Comparison of ENCODE assay signal across 23 cellular contexts in genomic region chr2:232174662-232175061, GRCh38.
DNase-seq lines count a peak whose midpoint lies in the region; ATAC-seq and TF ChIP-seq lines count a peak whose summit lies in the region.
"Had no signal": no experiment of that assay in that cellular context is flagged by ENCODE, and none has a peak within 500 bp of the region (broad histone marks: within the 10 kb centered on the region; RNA-seq: fewer than 3 reads in every experiment).

No MANE protein-coding gene starts in this region.

- H2AFZ ChIP-seq in parathyroid adenoma, result no peak overlapping the region
- H2AFZ ChIP-seq: GM23248 had no signal

- H3K36me3 ChIP-seq in left lung (no peaks in the 10 kb centered on the region), parathyroid adenoma (ENCODE audit: control insufficient read depth, insufficient read depth, low read length) (no peaks in the 10 kb centered on the region), H7 (replicated peaks; ENCODE audit: control insufficient read depth, insufficient read depth, low read length) (no peaks in the 10 kb centered on the region)
- H3K36me3 ChIP-seq: HAP-1, SJSA1 had no signal

- no peak overlapping the region for H3K27ac ChIP-seq in right cardiac atrium (ENCODE audit: low read length)
- H3K27ac ChIP-seq in left lung, result no peak overlapping the region
- H3K27ac ChIP-seq in parathyroid adenoma, result peak overlapping the region; percentile 29
- H3K27ac ChIP-seq: GM23248, SJSA1 had no signal

- H3K27me3 ChIP-seq in right cardiac atrium (ENCODE audit: control insufficient read depth, insufficient read depth), result no peaks in the 10 kb centered on the region
- no peaks in the 10 kb centered on the region for H3K27me3 ChIP-seq in left lung
- no peaks in the 10 kb centered on the region for H3K27me3 ChIP-seq in parathyroid adenoma (ENCODE audit: control insufficient read depth, insufficient read depth, low read length)
- no peaks in the 10 kb centered on the region for H3K27me3 ChIP-seq in H7 (ENCODE audit: control insufficient read depth, insufficient read depth, low read length)
- H3K27me3 ChIP-seq: SJSA1 had no signal

- peaks cover 5% of the 10 kb centered on the region for H3K36me3 Mint-ChIP-seq in T-helper 2 cell treated with Interferon-gamma antibody and Interleukin-4, amounts not matched to agents 5 μg/mL and 100 μg/mL, for 36 hours (ENCODE audit: low read depth)

- TF ChIP-seq CTCF in left lung (IDR thresholded peaks at IDR 0.05) (no peak), parathyroid adenoma (IDR thresholded peaks at IDR 0.05) (no peak)

- ATAC-seq in right cardiac atrium (peak; percentile 50 to 97), Right ventricle myocardium superior (ENCODE audit: poor library complexity) (no peak), left lung (peak; percentile 94)
- ATAC-seq: K562, PC-3 had no signal

- H3K4me2 ChIP-seq in parathyroid adenoma (ENCODE audit: low read length), result no peak overlapping the region

- H3K4me3 Mint-ChIP-seq in T-helper 2 cell treated with Interferon-gamma antibody and Interleukin-4, amounts not matched to agents 5 μg/mL and 100 μg/mL, for 36 hours, result no peak overlapping the region
- H3K4me3 Mint-ChIP-seq: HFFc6 had no signal

- 76% methylated on average over 4 of the region's 4 CpGs for WGBS in right cardiac atrium

- H3K4me3 ChIP-seq in right cardiac atrium (ENCODE audit: low read length) (no peak overlapping the region), left lung (no peak overlapping the region), parathyroid adenoma (ENCODE audit: low read depth, low read length) (no peak overlapping the region), H7 (ENCODE audit: insufficient read depth, low read depth, low read length) (no peak overlapping the region)
- H3K4me3 ChIP-seq: GM23248, HAP-1, K562, SJSA1 had no signal

- no peaks in the 10 kb centered on the region for H3K27me3 Mint-ChIP-seq in T-helper 2 cell treated with Interferon-gamma antibody and Interleukin-4, amounts not matched to agents 5 μg/mL and 100 μg/mL, for 36 hours (ENCODE audit: low read depth)

- H3K27ac Mint-ChIP-seq in T-helper 2 cell treated with Interferon-gamma antibody and Interleukin-4, amounts not matched to agents 5 μg/mL and 100 μg/mL, for 36 hours, result no peak overlapping the region
- H3K27ac Mint-ChIP-seq: HFFc6 had no signal

- intact Hi-C loops in right cardiac atrium (cut with DNase I) (no loop called here), Right ventricle myocardium superior (cut with DNase I) (no loop called here), left lung (cut with DNase I) (no loop called here)

- H3K4me1 ChIP-seq in right cardiac atrium (ENCODE audit: control insufficient read depth, insufficient read depth, low read length) (no peaks in the 10 kb centered on the region), left lung (no peaks in the 10 kb centered on the region), parathyroid adenoma (peaks cover 21% of the 10 kb centered on the region)
- H3K4me1 ChIP-seq: HAP-1, SJSA1 had no signal

- H3K9ac ChIP-seq in parathyroid adenoma, result no peak overlapping the region
- H3K9ac ChIP-seq: GM23248 had no signal

- H3K4me1 Mint-ChIP-seq in T-helper 2 cell treated with Interferon-gamma antibody and Interleukin-4, amounts not matched to agents 5 μg/mL and 100 μg/mL, for 36 hours (ENCODE audit: low read depth), result no peaks in the 10 kb centered on the region

- DNase-seq in right cardiac atrium (peak in 2 of 3 donors; percentile 30 to 53), Right ventricle myocardium superior (no peak), left lung (peak in 1 of 2 donors; percentile 32), H7 (no peak), NCI-H1930 (lab: John Stamatoyannopoulos, UW) (no peak)
- no peak for DNase-seq in T-helper 2 cell treated with Interferon-gamma antibody and Interleukin-4, amounts not matched to agents 5 μg/mL and 100 μg/mL, for 36 hours (ENCODE audit: low spot score)
- DNase-seq: DMS153; DND-41; GM23248; HFFc6; MV-4-11; NCI-H1105; NCI-H1436 treated with DMSO at 0.1 percent for 48 hours; NCI-H187 treated with DMSO at 0.1 percent for 48 hours; NCI-H446; NCI-H524 treated with DMSO at 0.1 percent for 48 hours; NCI-H774; NK-92 treated with Interleukin-12 subunit alpha and Interleukin-12 subunit beta, amount 100 ng/mL, for 24 hours; PC-3 had no signal

- peaks cover 6% of the 10 kb centered on the region for H3K9me3 Mint-ChIP-seq in T-helper 2 cell treated with Interferon-gamma antibody and Interleukin-4, amounts not matched to agents 5 μg/mL and 100 μg/mL, for 36 hours

- H3K9me3 ChIP-seq in right cardiac atrium (ENCODE audit: control insufficient read depth, low read length), result no peaks in the 10 kb centered on the region
- H3K9me3 ChIP-seq in left lung, result no peaks in the 10 kb centered on the region
- no peaks in the 10 kb centered on the region for H3K9me3 ChIP-seq in parathyroid adenoma (ENCODE audit: control insufficient read depth, low read length)
- H3K9me3 ChIP-seq: HAP-1, SJSA1 had no signal

- no peaks in the 10 kb centered on the region for H3K79me2 ChIP-seq in parathyroid adenoma

Comparison
In these comparisons a context has a peak if more than half of its experiments do, and no peak if none do; other contexts are left out.
1. DNase-seq: peak in right cardiac atrium (2 of 3); none in Right ventricle myocardium superior (single experiment), H7 (single experiment), T-helper 2 cell treated with Interferon-gamma antibody and Interleukin-4, amounts not matched to agents 5 μg/mL and 100 μg/mL, for 36 hours (single experiment) and NCI-H1930 (0 of 2).